16 cellular contexts compared by ENCODE assay signal in genomic region chr15:99071091-99071680, GRCh38. TPM values are rescaled to one million over a fixed set of nuclear protein-coding genes. Genes with fewer than 3 reads are reported as not detected.
DNase-seq lines count a peak whose midpoint lies in the region; ATAC-seq and TF ChIP-seq lines count a peak whose summit lies in the region.
"Had no signal": no experiment of that assay in that cellular context is flagged by ENCODE, and none has a peak within 500 bp of the region (broad histone marks: within the 10 kb centered on the region; RNA-seq: fewer than 3 reads in every experiment).

No MANE protein-coding gene starts in this region.

- no peak for TF ChIP-seq CTCF in hepatocyte (IDR thresholded peaks at IDR 0.05; ENCODE audit: poor library complexity)

- no peaks in the 10 kb centered on the region for H4K20me1 ChIP-seq in hepatocyte (ENCODE audit: insufficient read depth, poor library complexity, severe bottlenecking)
- H4K20me1 ChIP-seq: BLaER1 had no signal

- no peak overlapping the region for H2AFZ ChIP-seq in hepatocyte
- H2AFZ ChIP-seq: GM23338 had no signal

- no peak for ATAC-seq in HG02763 (IDR thresholded peaks at IDR 0.05; ENCODE audit: unreplicated experiment)
- ATAC-seq: GM23338, HCT116 had no signal

- H3K27me3 ChIP-seq in hepatocyte: no peaks in the 10 kb centered on the region
- H3K27me3 ChIP-seq: BLaER1 had no signal

- WGBS in hepatocyte (ENCODE audit: low lambda C conversion rate, missing lambda C conversion rate): 84% methylated on average over 10 of the region's 10 CpGs

- intact Hi-C loops in posterior vena cava (cut with DNase I): loop anchor here in 1 of 2 donors (10.0 kb wide), 2 partner anchors 546 to 626 kb away; no protein-coding TSS in a partner anchor

- no peak overlapping the region for H3K27ac ChIP-seq in hepatocyte
- H3K27ac ChIP-seq: BLaER1 had no signal

- no peak overlapping the region for H3K4me2 ChIP-seq in hepatocyte
- H3K4me2 ChIP-seq: BLaER1, GM23338 had no signal

- peak; percentile 40 for DNase-seq in activated CD8-positive, alpha-beta memory T cell treated with anti-CD3 and anti-CD28 coated beads for 24 hours
- no peak for DNase-seq in activated CD8-positive, alpha-beta memory T cell treated with anti-CD3 and anti-CD28 coated beads, Interleukin-2, amount 50 U/mL, for 4 hours
- peak; percentile 31 for DNase-seq in islet precursor cell
- peak; percentile 38 for DNase-seq in posterior vena cava (ENCODE audit: low spot score)
- DNase-seq in hepatocyte (ENCODE audit: low spot score): no peak
- no peak for DNase-seq in NCI-H187 (lab: John Stamatoyannopoulos, UW)
- DNase-seq: 8988T; CD4-positive, alpha-beta memory T cell; DMS153; DMS79; GDM1; HFFc6 had no signal

- H3K4me3 ChIP-seq in hepatocyte: no peak overlapping the region
- H3K4me3 ChIP-seq: BLaER1, GM23338 had no signal

- H3K4me1 ChIP-seq in hepatocyte (ENCODE audit: insufficient read depth): no peaks in the 10 kb centered on the region

- H3K9me2 ChIP-seq in hepatocyte (replicated peaks; ENCODE audit: insufficient read depth): no peaks in the 10 kb centered on the region

- H3K79me2 ChIP-seq in hepatocyte: no peaks in the 10 kb centered on the region

- H3K36me3 ChIP-seq in hepatocyte (replicated peaks; ENCODE audit: insufficient read depth, low read depth): no peaks in the 10 kb centered on the region
- H3K36me3 ChIP-seq: BLaER1 had no signal

- H3K9me3 ChIP-seq in hepatocyte (ENCODE audit: low read depth): no peaks in the 10 kb centered on the region
- H3K9me3 ChIP-seq: BLaER1 had no signal

RNA-seq across cellular contexts. Expression of gene SYNM, which starts 33.7 kb away (rescaled TPM):
- total RNA-seq in posterior vena cava (100 to 1,000 TPM; 447 to 863 TPM), hepatocyte (12.4 and 13.8 TPM in 2 replicates)
- 9.7 and 10.5 TPM in 2 replicates for polyA plus RNA-seq in hepatocyte

Comparison
In these comparisons a context has a peak if more than half of its experiments do, and no peak if none do; other contexts are left out.
1. DNase-seq: peak in activated CD8-positive, alpha-beta memory T cell treated with anti-CD3 and anti-CD28 coated beads for 24 hours (single experiment), islet precursor cell (single experiment) and posterior vena cava (single experiment); none in activated CD8-positive, alpha-beta memory T cell treated with anti-CD3 and anti-CD28 coated beads, Interleukin-2, amount 50 U/mL, for 4 hours (single experiment), hepatocyte (single experiment) and NCI-H187 (0 of 2).
2. RNA of gene SYNM, which starts 33.7 kb away (total RNA-seq): 447 to 863 TPM in posterior vena cava; 12.4 to 13.8 TPM in hepatocyte; every median in the first group is over 10 times any median in the second.